ENCODE assay signal across 6 cellular contexts in the genomic region with DNA sequence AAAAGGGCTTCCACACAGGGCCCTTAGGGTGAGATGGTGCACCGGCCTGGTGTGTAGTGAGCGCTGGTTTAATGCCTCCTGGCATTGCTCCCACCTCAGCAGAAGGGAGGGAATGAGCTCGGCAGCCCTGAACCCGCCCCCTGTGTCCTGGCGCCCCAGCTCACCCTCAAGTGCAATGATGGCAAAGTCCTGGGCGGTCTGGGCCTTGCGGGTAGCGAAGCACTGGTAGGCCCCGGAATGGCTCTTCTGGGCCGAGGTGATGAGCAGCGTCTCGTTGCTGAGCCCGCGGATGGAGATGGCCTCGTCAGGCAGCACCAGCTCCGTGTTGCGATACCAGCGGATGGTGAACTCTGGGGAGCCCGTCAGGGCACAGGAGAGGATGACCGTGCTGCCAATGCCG.
"Had no signal": no experiment of that assay in that cellular context is flagged by ENCODE, and none has a peak within 500 bp of the region (broad histone marks: within the 10 kb centered on the region; RNA-seq: fewer than 3 reads in every experiment).

No MANE protein-coding gene starts in this region.

- H3K9ac ChIP-seq: GM23248 had no signal

- H3K9me3 Mint-ChIP-seq: H9 had no signal

- H2AFZ ChIP-seq: GM23248 had no signal

- H3K27ac ChIP-seq: GM23248 had no signal

- H3K4me3 ChIP-seq: GM23248, K562 had no signal

- H3K4me3 Mint-ChIP-seq: H9 had no signal

- DNase-seq: GOT3, H9, HCEC 1CT, IMR-90 had no signal
